In the genomic region with DNA sequence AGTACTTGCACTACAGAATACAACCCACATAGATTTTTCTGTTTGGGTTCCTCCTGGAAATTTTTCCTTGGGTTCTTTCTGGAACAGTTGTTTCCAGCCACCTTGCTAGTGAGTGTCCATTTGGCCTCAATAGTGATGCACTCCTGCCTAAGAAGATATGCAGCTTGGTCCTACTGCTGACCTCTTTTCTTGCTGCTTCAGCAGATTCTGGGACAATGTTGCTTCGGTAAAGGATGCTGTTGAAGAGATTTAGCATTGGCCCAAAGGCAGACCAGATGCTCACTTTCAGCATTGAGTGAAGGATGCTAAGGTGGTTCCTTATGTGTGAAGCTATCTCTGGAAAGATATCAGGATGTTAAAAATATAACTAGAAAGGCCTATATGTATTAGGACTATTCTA, we compare ENCODE assay signal across 19 cellular contexts.
DNase-seq lines count a peak whose midpoint lies in the region; ATAC-seq, FAIRE-seq and TF ChIP-seq lines count a peak whose summit lies in the region.
"Had no signal": no experiment of that assay in that cellular context is flagged by ENCODE, and none has a peak within 500 bp of the region (broad histone marks: within the 10 kb centered on the region; RNA-seq: fewer than 3 reads in every experiment).

No MANE protein-coding gene starts in this region.

- no peak overlapping the region for H2BK5ac ChIP-seq in IMR-90 (ENCODE audit: low read depth, low read length, poor library complexity, severe bottlenecking)
- no peak overlapping the region for H2BK5ac ChIP-seq in H1 (ENCODE audit: low read depth, low read length)

- H3K23ac ChIP-seq in IMR-90 (ENCODE audit: low read depth, low read length) (no peak overlapping the region), H1 (ENCODE audit: insufficient read length) (no peak overlapping the region)

- no TSS peak for BruUV-seq in IMR-90 (replicated peaks; lab: Mats Ljungman, UMichigan)

- H2AFZ ChIP-seq in IMR-90 (replicated peaks; ENCODE audit: low read length, poor library complexity) (no peak overlapping the region), H1 (ENCODE audit: low read length) (no peak overlapping the region)

- H2BK120ac ChIP-seq in IMR-90 (ENCODE audit: low read depth, low read length), result no peak overlapping the region
- no peak overlapping the region for H2BK120ac ChIP-seq in H1 (replicated peaks; ENCODE audit: low read depth, low read length)

- whole genome bisulfite sequencing in A549 (ENCODE audit: missing lambda C conversion rate), result 8% methylated on average over 1 of the region's 1 CpG
- WGBS in IMR-90 (ENCODE audit: extremely low coverage in 2 of 2, insufficient read length in 1 of 2), 2 experiments, result no CpG with 5 or more reads among the region's 1 CpG
- WGBS in H1 (ENCODE audit: extremely low coverage in 1 of 2, insufficient coverage in 1 of 2, insufficient read length in 1 of 2, insufficient replicate concordance in 2 of 2, low coverage in 1 of 2, low lambda C conversion rate in 2 of 2, missing lambda C conversion rate in 1 of 2), 2 experiments, result 74% methylated on average over 1 of the region's 1 CpG; no CpG with 5 or more reads in 1 of the 2 experiments

- H3K36me3 ChIP-seq in IMR-90 (ENCODE audit: control insufficient read depth, insufficient read depth, low read length), result no peaks in the 10 kb centered on the region
- no peaks in the 10 kb centered on the region for H3K36me3 ChIP-seq in H1 (ENCODE audit: control insufficient read depth in 2 of 4, insufficient read depth in 4 of 4, low read length in 3 of 4)
- H3K36me3 ChIP-seq: BLaER1 treated with 17β-estradiol and CSF1 and Interleukin-3, amounts not matched to agents 10 nM and 100 nM had no signal

- H3K56ac ChIP-seq in IMR-90 (ENCODE audit: extremely low read depth, insufficient read depth, low read length), result no peak overlapping the region
- no peak overlapping the region for H3K56ac ChIP-seq in H1 (replicated peaks; ENCODE audit: insufficient read length, low read depth, low read length)

- H2BK12ac ChIP-seq in H1 (ENCODE audit: low read depth, low read length), result no peak overlapping the region

- H3K27ac ChIP-seq in A549 (no peak overlapping the region), IMR-90 (ENCODE audit: insufficient read depth, low read length) (no peak overlapping the region), H1 (ENCODE audit: low read depth, low read length) (no peak overlapping the region)
- H3K27ac ChIP-seq: BLaER1 treated with 17β-estradiol and CSF1 and Interleukin-3, amounts not matched to agents 10 nM and 100 nM; C4-2B had no signal

- no peak overlapping the region for H3K18ac ChIP-seq in IMR-90 (ENCODE audit: low read depth, low read length)
- H3K18ac ChIP-seq in H1 (ENCODE audit: extremely low read depth, low read length), result no peak overlapping the region

- H4K20me1 ChIP-seq in IMR-90 (ENCODE audit: insufficient read depth, low read length), result no peaks in the 10 kb centered on the region
- no peaks in the 10 kb centered on the region for H4K20me1 ChIP-seq in H1 (replicated peaks in 1 of 2; ENCODE audit: control insufficient read depth in 1 of 2, insufficient read depth in 2 of 2, low read length in 2 of 2)
- H4K20me1 ChIP-seq: BLaER1 treated with 17β-estradiol and CSF1 and Interleukin-3, amounts not matched to agents 10 nM and 100 nM had no signal

- FAIRE-seq in A549 (lab: Jason Lieb, UNC), result no peak
- no peak for FAIRE-seq in H1 (lab: Jason Lieb, UNC)
- FAIRE-seq: A204.1, D721Med, G401.6, GM12891 had no signal

- TF ChIP-seq CTCF in A549 (IDR thresholded peaks at IDR 0.05), result no peak
- no peak for TF ChIP-seq CTCF in IMR-90 (conservative IDR thresholded peaks at IDR 0.05; ENCODE audit: low read depth, low read length)
- no peak for TF ChIP-seq CTCF in H1 (IDR thresholded peaks at IDR 0.05; ENCODE audit: control extremely low read depth in 1 of 3, insufficient read depth in 1 of 3, low read depth in 1 of 3, low read length in 3 of 3)

- 0 out of 2 replicates have a peak, but pooled peaks cover 5% of the 10 kb centered on the region for H3K9me1 ChIP-seq in IMR-90 (ENCODE audit: insufficient read depth, low read length)

- TF ChIP-seq POLR2A in A549 (IDR thresholded peaks at IDR 0.05; ENCODE audit: low read length) (no peak), IMR-90 (IDR thresholded peaks at IDR 0.05; ENCODE audit: low read depth, low read length) (no peak), H1 (IDR thresholded peaks at IDR 0.05; ENCODE audit: control extremely low read depth in 1 of 2, low read depth in 2 of 2, low read length in 2 of 2) (no peak)

- POLR2A ChIA-PET in A549 (lab: Yijun Ruan, JAX), result no interaction called here
- POLR2A ChIA-PET in IMR-90 (lab: Charles Lee; ENCODE audit: unreplicated experiment), result no interaction called here
- POLR2A ChIA-PET in H1 (lab: Charles Lee; ENCODE audit: partially characterized antibody), result no interaction called here

- no peak for TF ChIP-seq RAD21 in A549 (conservative IDR thresholded peaks at IDR 0.05 in 1 of 2, IDR thresholded peaks at IDR 0.05 in 1 of 2)
- TF ChIP-seq RAD21 in IMR-90 (IDR thresholded peaks at IDR 0.05; ENCODE audit: low read length), result no peak
- no peak for TF ChIP-seq RAD21 in H1 (IDR thresholded peaks at IDR 0.05 in 1 of 2, conservative IDR thresholded peaks at IDR 0.05 in 1 of 2; ENCODE audit: low read depth in 2 of 2, low read length in 2 of 2)

- H3K4me1 ChIP-seq in A549, result no peaks in the 10 kb centered on the region
- peaks cover 2% of the 10 kb centered on the region; the same call in 1 of the 2 replicates for H3K4me1 ChIP-seq in IMR-90 (ENCODE audit: control insufficient read depth, insufficient read depth, low read length)
- H3K4me1 ChIP-seq in H1 (replicated peaks in 1 of 4; ENCODE audit: control insufficient read depth in 3 of 4, insufficient read depth in 4 of 4, low read length in 3 of 4), result no peaks in the 10 kb centered on the region
- H3K4me1 ChIP-seq: BLaER1 treated with 17β-estradiol and CSF1 and Interleukin-3, amounts not matched to agents 10 nM and 100 nM; Caco-2 had no signal

- intact Hi-C loops in IMR-90 (cut with micrococcal nuclease), result no loop called here

- TF ChIP-seq EP300 in A549 (IDR thresholded peaks at IDR 0.05) (no peak), H1 (IDR thresholded peaks at IDR 0.05; ENCODE audit: borderline replicate concordance in 1 of 2, low read depth in 2 of 2, low read length in 2 of 2) (no peak)

- dilution Hi-C loops in IMR-90 (cut with HindIII; ENCODE audit: low sequenced_read_pairs, unreplicated experiment), result no loop called here

- H2AK5ac ChIP-seq in IMR-90 (ENCODE audit: low read depth, low read length), result no peak overlapping the region
- no peak overlapping the region for H2AK5ac ChIP-seq in H1 (ENCODE audit: low read depth, low read length)

- H3K4me2 ChIP-seq in A549 (no peak overlapping the region), IMR-90 (ENCODE audit: low read depth, low read length) (no peak overlapping the region), H1 (ENCODE audit: insufficient read depth in 1 of 2, low read depth in 2 of 2, low read length in 2 of 2) (no peak overlapping the region)
- H3K4me2 ChIP-seq: BLaER1 treated with 17β-estradiol and CSF1 and Interleukin-3, amounts not matched to agents 10 nM and 100 nM had no signal

- H4K8ac ChIP-seq in IMR-90 (ENCODE audit: low read depth in 2 of 2, low read length in 2 of 2), result no peak overlapping the region
- no peak overlapping the region for H4K8ac ChIP-seq in H1 (ENCODE audit: extremely low read depth, insufficient read depth, low read length)

- ATAC-seq in A549 (no peak), IMR-90 (ENCODE audit: low read depth) (no peak)
- ATAC-seq: CD8-positive, alpha-beta T cell had no signal

- DNase-seq in A549 (ENCODE audit: low read depth in 1 of 2, low spot score in 1 of 2), result no peak
- DNase-seq in IMR-90, result no peak
- DNase-seq in H1 (ENCODE audit: low read depth in 1 of 2, low spot score in 2 of 2), result no peak
- DNase-seq in OCI-M2 (lab: John Stamatoyannopoulos, UW; ENCODE audit: unreplicated experiment), result no peak
- no peak for DNase-seq in NCI-H1092 (lab: John Stamatoyannopoulos, UW)
- DNase-seq: 8988T; AML-193; Caco-2; Calu3; CD4-positive, alpha-beta T cell; CD8-positive, alpha-beta T cell; DMS79 treated with DMSO at 0.1 percent for 48 hours; GF-D8 had no signal

- H3K14ac ChIP-seq in IMR-90 (replicated peaks; ENCODE audit: low read depth, low read length) (no peak overlapping the region), H1 (ENCODE audit: insufficient read length) (no peak overlapping the region)

- H2BK15ac ChIP-seq in IMR-90 (ENCODE audit: low read depth, low read length) (no peak overlapping the region), H1 (ENCODE audit: low read length) (no peak overlapping the region)

- H2BK20ac ChIP-seq in IMR-90 (ENCODE audit: low read depth, low read length), result no peak overlapping the region
- no peak overlapping the region for H2BK20ac ChIP-seq in H1 (ENCODE audit: low read length)

- in situ Hi-C loops in IMR-90 (cut with MboI; ENCODE audit: low sequenced_read_pairs), result no loop called here

- no peaks in the 10 kb centered on the region for H3K23me2 ChIP-seq in H1 (ENCODE audit: low read depth, low read length)

- CTCF ChIA-PET in A549 (lab: Yijun Ruan, JAX), result interaction anchor here (0.9 kb wide), 1 partner anchor 61 kb away, joined by 3 read pairs; no protein-coding TSS in a partner anchor
- CTCF ChIA-PET in IMR-90 (lab: Yijun Ruan, JAX), result interaction anchor here (0.6 kb wide), 2 partner anchors 100 to 1683 kb away, joined by 3 to 4 read pairs; no protein-coding TSS in a partner anchor
- CTCF ChIA-PET in H1 (lab: Charles Lee; ENCODE audit: partially characterized antibody), result interaction anchor here (0.9 to 2.6 kb wide), 2 partner anchors 12 to 13 kb away, joined by 3 to 8 read pairs; no protein-coding TSS in a partner anchor

- H3K9ac ChIP-seq in IMR-90 (ENCODE audit: low read depth, low read length) (no peak overlapping the region), H1 (replicated peaks in 1 of 4; ENCODE audit: extremely low read depth in 1 of 4, low read depth in 3 of 4, low read length in 3 of 4) (no peak overlapping the region)
- H3K9ac ChIP-seq: BLaER1 treated with 17β-estradiol and CSF1 and Interleukin-3, amounts not matched to agents 10 nM and 100 nM had no signal

- H3K9me3 ChIP-seq in A549 (no peaks in the 10 kb centered on the region), IMR-90 (ENCODE audit: control insufficient read depth, insufficient read depth, low read length) (no peaks in the 10 kb centered on the region), H1 (ENCODE audit: insufficient read depth in 2 of 2, low read depth in 1 of 2, low read length in 1 of 2) (no peaks in the 10 kb centered on the region)
- H3K9me3 ChIP-seq: BLaER1 treated with 17β-estradiol and CSF1 and Interleukin-3, amounts not matched to agents 10 nM and 100 nM; Caco-2 had no signal

- H4K5ac ChIP-seq in IMR-90 (ENCODE audit: low read depth, low read length) (no peak overlapping the region), H1 (ENCODE audit: insufficient read length, low read depth, low read length) (no peak overlapping the region)

- no peaks in the 10 kb centered on the region for H3K79me2 ChIP-seq in H1 (ENCODE audit: control insufficient read depth in 1 of 2, insufficient read depth in 2 of 2, low read length in 2 of 2)

- H4K91ac ChIP-seq in IMR-90 (ENCODE audit: insufficient read depth, low read depth, low read length) (no peak overlapping the region), H1 (replicated peaks; ENCODE audit: insufficient read length, low read length) (no peak overlapping the region)

- H3K79me1 ChIP-seq in IMR-90 (ENCODE audit: low read depth in 1 of 2, low read length in 2 of 2), result no peaks in the 10 kb centered on the region
- no peaks in the 10 kb centered on the region for H3K79me1 ChIP-seq in H1 (ENCODE audit: low read depth, low read length)

- H3K4me3 ChIP-seq in A549 (no peak overlapping the region), IMR-90 (ENCODE audit: insufficient read depth, low read depth, low read length) (no peak overlapping the region), H1 (ENCODE audit: extremely low read depth in 1 of 4, insufficient read depth in 2 of 4, low read depth in 3 of 4, low read length in 4 of 4) (no peak overlapping the region)
- H3K4me3 ChIP-seq: BLaER1 treated with 17β-estradiol and CSF1 and Interleukin-3, amounts not matched to agents 10 nM and 100 nM had no signal

- H3K4ac ChIP-seq in IMR-90 (ENCODE audit: low read depth, low read length) (no peak overlapping the region), H1 (replicated peaks; ENCODE audit: insufficient read length, low read depth, low read length) (no peak overlapping the region)

- H3K27me3 ChIP-seq in IMR-90 (ENCODE audit: control insufficient read depth, insufficient read depth, low read length) (no peaks in the 10 kb centered on the region), H1 (replicated peaks in 1 of 4; ENCODE audit: control insufficient read depth in 3 of 4, extremely low read depth in 1 of 4, insufficient read depth in 3 of 4, low read length in 3 of 4) (no peaks in the 10 kb centered on the region)
- H3K27me3 ChIP-seq: BLaER1 treated with 17β-estradiol and CSF1 and Interleukin-3, amounts not matched to agents 10 nM and 100 nM had no signal

- no peak overlapping the region for H2AK9ac ChIP-seq in IMR-90 (replicated peaks; ENCODE audit: low read depth, low read length, poor library complexity)
